Comparison of ENCODE assay signal across 9 cellular contexts in genomic region chr3:150372320-150373118, GRCh38. TPM values are rescaled to one million over a fixed set of nuclear protein-coding genes. Genes with fewer than 3 reads are reported as not detected.
DNase-seq lines count a peak whose midpoint lies in the region; ATAC-seq and TF ChIP-seq lines count a peak whose summit lies in the region.
"Had no signal": no experiment of that assay in that cellular context is flagged by ENCODE, and none has a peak within 500 bp of the region (broad histone marks: within the 10 kb centered on the region; RNA-seq: fewer than 3 reads in every experiment).

No MANE protein-coding gene starts in this region.

- DNase-seq in AG10803 (ENCODE audit: low read depth) (peak; percentile 34), lower lobe of right lung (no peak), NCI-H1105 treated with DMSO at 0.1 percent for 48 hours (lab: John Stamatoyannopoulos, UW) (no peak), midbrain (lab: John Stamatoyannopoulos, UW) (no peak)

- no peak overlapping the region for H3K27ac Mint-ChIP-seq in activated T-helper 17 cell treated with anti-CD3 and anti-CD28 coated beads, Interleukin-2, amount 50 U/mL, for 72 hours

- no peak overlapping the region for H3K4me3 ChIP-seq in AG10803 (ENCODE audit: low read length)
- H3K4me3 ChIP-seq in lower lobe of right lung: no peak overlapping the region

- no peaks in the 10 kb centered on the region for H3K9me3 Mint-ChIP-seq in activated T-helper 17 cell treated with anti-CD3 and anti-CD28 coated beads, Interleukin-2, amount 50 U/mL, for 72 hours

- no peaks in the 10 kb centered on the region for H3K27me3 ChIP-seq in lower lobe of right lung (ENCODE audit: low read depth)
- H3K27me3 ChIP-seq: Peyer's patch had no signal

- TF ChIP-seq CTCF in AG10803 (conservative IDR thresholded peaks at IDR 0.05; ENCODE audit: low read length): peak; percentile 44
- TF ChIP-seq CTCF in lower lobe of right lung (IDR thresholded peaks at IDR 0.05): peak; percentile 21

- no peaks in the 10 kb centered on the region for H3K36me3 Mint-ChIP-seq in activated T-helper 17 cell treated with anti-CD3 and anti-CD28 coated beads, Interleukin-2, amount 50 U/mL, for 72 hours (ENCODE audit: low read depth)

- intact Hi-C loops in lower lobe of right lung (cut with DNase I): no loop called here

- peak overlapping the region; percentile 43 for H3K4me3 Mint-ChIP-seq in activated T-helper 17 cell treated with anti-CD3 and anti-CD28 coated beads, Interleukin-2, amount 50 U/mL, for 72 hours

- no peaks in the 10 kb centered on the region for H3K36me3 ChIP-seq in lower lobe of right lung
- H3K36me3 ChIP-seq: Peyer's patch had no signal

- no peaks in the 10 kb centered on the region for H3K9me3 ChIP-seq in lower lobe of right lung
- H3K9me3 ChIP-seq: Peyer's patch had no signal

- ATAC-seq in HG02642 (IDR thresholded peaks at IDR 0.05; ENCODE audit: poor library complexity, unreplicated experiment) (peak; percentile 47), lower lobe of right lung (peak in 1 of 2 donors; percentile 3), HG03025 (IDR thresholded peaks at IDR 0.05; ENCODE audit: low FRiP score, unreplicated experiment) (no peak), GM18858 (IDR thresholded peaks at IDR 0.05; ENCODE audit: unreplicated experiment) (no peak)
- ATAC-seq in activated T-helper 17 cell treated with anti-CD3 and anti-CD28 coated beads, Interleukin-2, amount 50 U/mL, for 72 hours (replicated peaks): no peak

- no peaks in the 10 kb centered on the region for H3K4me1 Mint-ChIP-seq in activated T-helper 17 cell treated with anti-CD3 and anti-CD28 coated beads, Interleukin-2, amount 50 U/mL, for 72 hours

- H3K27ac ChIP-seq in lower lobe of right lung: peak overlapping the region; percentile 73

- no peaks in the 10 kb centered on the region for H3K27me3 Mint-ChIP-seq in activated T-helper 17 cell treated with anti-CD3 and anti-CD28 coated beads, Interleukin-2, amount 50 U/mL, for 72 hours

- H3K4me1 ChIP-seq in lower lobe of right lung: peaks cover 20% of the 10 kb centered on the region

RNA-seq across cellular contexts. Expression of gene TSC22D2, which starts 35.6 kb away (rescaled TPM):
- 10 to 100 TPM; 13.9 to 14.6 TPM for total RNA-seq in activated T-helper 17 cell treated with anti-CD3 and anti-CD28 coated beads, Interleukin-2, amount 50 U/mL, for 72 hours
- total RNA-seq in lower lobe of right lung: 21.3 TPM
